In genomic region chr16:56944954-56945839, GRCh38 we compare ENCODE assay signal across 1 cellular context.
TF ChIP-seq lines count a peak whose summit lies in the region.

No MANE protein-coding gene starts in this region.

TF ChIP-seq in K562, 482 proteins besides CTCF, POLR2A, EP300 and RAD21 (continued from another document and continues in another):
- TF ChIP-seq E2F8 (IDR thresholded peaks at IDR 0.05; ENCODE audit: low read depth, partially characterized antibody), result peak; percentile 36
- no peak for TF ChIP-seq HEY1 (CRISPR knock-in tag; IDR thresholded peaks at IDR 0.05; ENCODE audit: borderline replicate concordance)
- no peak for TF ChIP-seq ZBED1 (IDR thresholded peaks at IDR 0.05)
- TF ChIP-seq SMAD2 (IDR thresholded peaks at IDR 0.05; ENCODE audit: low read depth, low read length), result no peak
- peak; percentile 53 for TF ChIP-seq NFIC (IDR thresholded peaks at IDR 0.05)
- TF ChIP-seq KLF1 (tag; IDR thresholded peaks at IDR 0.05), result no peak
- no peak for TF ChIP-seq ZKSCAN1 (IDR thresholded peaks at IDR 0.05; ENCODE audit: low read depth, low read length)
- no peak for TF ChIP-seq TEAD1 (CRISPR knock-in tag; IDR thresholded peaks at IDR 0.05)
- TF ChIP-seq NCOA4 (IDR thresholded peaks at IDR 0.05; ENCODE audit: partially characterized antibody), result no peak
- TF ChIP-seq ZNF436 (CRISPR knock-in tag; IDR thresholded peaks at IDR 0.05), result no peak
- no peak for TF ChIP-seq TCFL5 (CRISPR knock-in tag; conservative IDR thresholded peaks at IDR 0.05)
- no peak for TF ChIP-seq GABPA (tag; conservative IDR thresholded peaks at IDR 0.05; ENCODE audit: low read depth)
- TF ChIP-seq PHB (CRISPR knock-in tag; IDR thresholded peaks at IDR 0.05), result peak; percentile 87
- no peak for TF ChIP-seq ZNF12 (CRISPR knock-in tag; IDR thresholded peaks at IDR 0.05)
- no peak for TF ChIP-seq CUX1 (CRISPR knock-in tag; IDR thresholded peaks at IDR 0.05)
- TF ChIP-seq NR2C1 (IDR thresholded peaks at IDR 0.05), result no peak
- no peak for TF ChIP-seq NR2C1 (tag; IDR thresholded peaks at IDR 0.05)
- TF ChIP-seq ETV1 (tag; conservative IDR thresholded peaks at IDR 0.05; ENCODE audit: low read depth), result no peak
- TF ChIP-seq FOXJ2 (tag; IDR thresholded peaks at IDR 0.05), result no peak
- 0 out of 2 replicates have a peak, but pooled peaks have one; percentile 35 for TF ChIP-seq VEZF1 (CRISPR knock-in tag; IDR thresholded peaks at IDR 0.05)
- TF ChIP-seq BRF2 (IDR thresholded peaks at IDR 0.05; ENCODE audit: borderline replicate concordance, insufficient read depth, insufficient read length), result no peak
- TF ChIP-seq MCM5 (IDR thresholded peaks at IDR 0.05; ENCODE audit: low read depth), result no peak
- peak; percentile 75 for TF ChIP-seq POLR2B (IDR thresholded peaks at IDR 0.05; ENCODE audit: low read depth, partially characterized antibody)
- TF ChIP-seq BRF1 (IDR thresholded peaks at IDR 0.05; ENCODE audit: borderline replicate concordance, extremely low read depth, insufficient read length), result no peak
- no peak for TF ChIP-seq POLR3G (IDR thresholded peaks at IDR 0.05; ENCODE audit: extremely low read depth, insufficient read length, insufficient replicate concordance)
- peak; percentile 11; the same call in 1 of the 2 replicates for TF ChIP-seq ATF4 (CRISPR knock-in tag; IDR thresholded peaks at IDR 0.05)
- TF ChIP-seq RBM39 (optimal IDR thresholded peaks at IDR 0.05; ENCODE audit: low read depth, low read length), result no peak
- TF ChIP-seq HDAC2 (IDR thresholded peaks at IDR 0.05), result no peak
- TF ChIP-seq SMARCA4 (IDR thresholded peaks at IDR 0.05), result no peak
- no peak for TF ChIP-seq MLX (CRISPR knock-in tag; conservative IDR thresholded peaks at IDR 0.05)
- TF ChIP-seq ARID2 (IDR thresholded peaks at IDR 0.05), result no peak
- no peak for TF ChIP-seq ZFX (CRISPR knock-in tag; IDR thresholded peaks at IDR 0.05)
- no peak for TF ChIP-seq WHSC1 (IDR thresholded peaks at IDR 0.05; ENCODE audit: low read length)
- TF ChIP-seq ELK3 (CRISPR knock-in tag; IDR thresholded peaks at IDR 0.05), result no peak
- TF ChIP-seq ZNF174 (CRISPR knock-in tag; IDR thresholded peaks at IDR 0.05), result no peak
- TF ChIP-seq TFAM (CRISPR knock-in tag; conservative IDR thresholded peaks at IDR 0.05), result no peak
- TF ChIP-seq CEBPZ (IDR thresholded peaks at IDR 0.05; ENCODE audit: borderline replicate concordance, low read depth, low read length), result no peak
- TF ChIP-seq POLR2AphosphoS5 (IDR thresholded peaks at IDR 0.05; ENCODE audit: control insufficient read depth, insufficient read depth, low read depth, low read length), result peak; percentile 8; the same call in 1 of the 2 replicates
- no peak for TF ChIP-seq XRCC3 (IDR thresholded peaks at IDR 0.05)
- TF ChIP-seq GATAD2A (IDR thresholded peaks at IDR 0.05), result no peak
- no peak for TF ChIP-seq GTF2A2 (tag; IDR thresholded peaks at IDR 0.05)
- TF ChIP-seq ZNF277 (CRISPR knock-in tag; IDR thresholded peaks at IDR 0.05; ENCODE audit: borderline replicate concordance), result no peak
- TF ChIP-seq ZBTB26 (CRISPR knock-in tag; IDR thresholded peaks at IDR 0.05), result no peak
- TF ChIP-seq ZZZ3 (IDR thresholded peaks at IDR 0.05), result no peak
- TF ChIP-seq CREB3L1 (IDR thresholded peaks at IDR 0.05; ENCODE audit: borderline replicate concordance, low read depth), result no peak
